In the genomic region with DNA sequence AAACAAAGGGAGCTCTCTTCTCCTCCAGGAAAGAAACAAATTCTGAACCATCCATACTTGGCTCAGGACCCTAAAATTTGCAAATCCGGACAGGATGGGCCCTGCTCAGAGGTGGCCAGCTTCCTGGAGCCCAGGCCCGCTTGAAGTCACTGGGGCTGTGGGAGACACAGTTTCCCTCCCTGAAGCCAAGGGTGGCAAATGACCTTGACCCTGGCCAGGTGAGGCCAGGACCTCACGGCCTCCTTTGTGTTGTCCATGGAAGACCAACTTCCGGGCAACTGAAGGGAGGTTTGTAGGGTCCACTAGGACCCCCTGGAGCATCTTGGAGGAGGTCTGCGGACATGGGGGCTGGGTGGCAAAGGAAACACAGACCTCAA, we compare ENCODE assay signal across 17 cellular contexts. TPM values are rescaled to one million over a fixed set of nuclear protein-coding genes. Genes with fewer than 3 reads are reported as not detected.
DNase-seq lines count a peak whose midpoint lies in the region; ATAC-seq and TF ChIP-seq lines count a peak whose summit lies in the region.
"Had no signal": no experiment of that assay in that cellular context is flagged by ENCODE, and none has a peak within 500 bp of the region (broad histone marks: within the 10 kb centered on the region; RNA-seq: fewer than 3 reads in every experiment).

No MANE protein-coding gene starts in this region.

- ATAC-seq in activated CD8-positive, alpha-beta T cell treated with anti-CD3 and anti-CD28 coated beads, Interleukin-2, amount 10 ng/mL, durations not matched to agents 7 days and 5 days: no peak
- ATAC-seq: HCT116, heart left ventricle had no signal

- TF ChIP-seq CTCF in suprapubic skin (IDR thresholded peaks at IDR 0.05) (no peak), Calu3 (IDR thresholded peaks at IDR 0.05; ENCODE audit: unreplicated experiment) (no peak)

- CTCF ChIA-PET in activated CD8-positive, alpha-beta T cell treated with anti-CD3 and anti-CD28 coated beads, Interleukin-2, amount 10 ng/mL, durations not matched to agents 7 days and 5 days (lab: Charles Lee): interaction anchor here (0.6 to 5.7 kb wide), 12 partner anchors 17 to 254 kb away, joined by 3 to 67 read pairs (median 10); a partner anchor contains a TSS
- CTCF ChIA-PET in Calu3 (lab: Charles Lee): interaction anchor here (0.6 to 1.1 kb wide), 2 partner anchors 20 to 254 kb away, joined by 3 to 4 read pairs; a partner anchor contains a TSS

- H3K4me1 ChIP-seq in suprapubic skin: peaks cover 78% of the 10 kb centered on the region

- H3K9me3 Mint-ChIP-seq in activated CD4-positive, alpha-beta T cell treated with anti-CD3 and anti-CD28 coated beads, Interleukin-2, amount 10 ng/mL, durations not matched to agents 24 days and 14 days: no peaks in the 10 kb centered on the region
- H3K9me3 Mint-ChIP-seq in activated CD8-positive, alpha-beta T cell treated with anti-CD3 and anti-CD28 coated beads, Interleukin-2, amount 10 ng/mL, durations not matched to agents 7 days and 5 days (ENCODE audit: insufficient read depth): no peaks in the 10 kb centered on the region
- H3K9me3 Mint-ChIP-seq in immature natural killer cell (no peaks in the 10 kb centered on the region), Calu3 (ENCODE audit: low read depth, unreplicated experiment) (no peaks in the 10 kb centered on the region)

- POLR2A ChIA-PET in activated CD8-positive, alpha-beta T cell treated with anti-CD3 and anti-CD28 coated beads, Interleukin-2, amount 10 ng/mL, durations not matched to agents 7 days and 5 days (lab: Charles Lee): interaction anchor here (1.2 to 1.4 kb wide), 2 partner anchors 35 to 254 kb away, joined by 4 read pairs; a partner anchor contains a TSS

- DNase-seq in activated CD4-positive, alpha-beta T cell treated with anti-CD3 and anti-CD28 coated beads, Interleukin-2, amount 10 ng/mL, durations not matched to agents 24 days and 14 days: no peak
- DNase-seq in activated CD4-positive, alpha-beta T cell treated with anti-CD3 and anti-CD28 coated beads for 4 hours: no peak
- no peak for DNase-seq in activated CD8-positive, alpha-beta T cell treated with anti-CD3 and anti-CD28 coated beads, Interleukin-2, amount 10 ng/mL, durations not matched to agents 7 days and 5 days
- DNase-seq in immature natural killer cell (no peak), suprapubic skin (ENCODE audit: low spot score in 2 of 2) (peak in 1 of 2 donors; percentile 65), posterior vena cava (ENCODE audit: low spot score) (no peak), DMS114 treated with DMSO at 0.1 percent for 48 hours (lab: John Stamatoyannopoulos, UW; ENCODE audit: unreplicated experiment) (no peak), Calu3 (no peak)
- DNase-seq: DMS153, NCI-H1417, NCI-H510A treated with DMSO at 0.1 percent for 48 hours had no signal

- no peak overlapping the region for H3K4me3 ChIP-seq in suprapubic skin
- H3K4me3 ChIP-seq: heart left ventricle, lung had no signal

- no peaks in the 10 kb centered on the region for H3K9me3 ChIP-seq in suprapubic skin
- H3K9me3 ChIP-seq: heart left ventricle, SJCRH30 had no signal

- WGBS in suprapubic skin: 75% methylated on average over 5 of the region's 5 CpGs

- H3K27ac ChIP-seq in suprapubic skin: peak overlapping the region; percentile 83

- peaks cover 34% of the 10 kb centered on the region for H3K4me1 Mint-ChIP-seq in activated CD4-positive, alpha-beta T cell treated with anti-CD3 and anti-CD28 coated beads, Interleukin-2, amount 10 ng/mL, durations not matched to agents 24 days and 14 days
- peaks cover 65% of the 10 kb centered on the region for H3K4me1 Mint-ChIP-seq in activated CD8-positive, alpha-beta T cell treated with anti-CD3 and anti-CD28 coated beads, Interleukin-2, amount 10 ng/mL, durations not matched to agents 7 days and 5 days (ENCODE audit: low read depth)
- H3K4me1 Mint-ChIP-seq in immature natural killer cell (peaks cover 59 to 66% of the 10 kb centered on the region in 2 donors), Calu3 (ENCODE audit: low read depth, unreplicated experiment) (no peaks in the 10 kb centered on the region)

- peak overlapping the region; percentile 89 for H3K27ac Mint-ChIP-seq in activated CD4-positive, alpha-beta T cell treated with anti-CD3 and anti-CD28 coated beads, Interleukin-2, amount 10 ng/mL, durations not matched to agents 24 days and 14 days
- peak overlapping the region; percentile 81 for H3K27ac Mint-ChIP-seq in activated CD8-positive, alpha-beta T cell treated with anti-CD3 and anti-CD28 coated beads, Interleukin-2, amount 10 ng/mL, durations not matched to agents 7 days and 5 days
- H3K27ac Mint-ChIP-seq in immature natural killer cell (peak overlapping the region; percentile 83 to 94 (median 88)), Calu3 (ENCODE audit: unreplicated experiment) (no peak overlapping the region)

- H3K36me3 ChIP-seq in suprapubic skin: no peaks in the 10 kb centered on the region
- H3K36me3 ChIP-seq: heart left ventricle, SJCRH30 had no signal

- H3K27me3 Mint-ChIP-seq in activated CD4-positive, alpha-beta T cell treated with anti-CD3 and anti-CD28 coated beads, Interleukin-2, amount 10 ng/mL, durations not matched to agents 24 days and 14 days: no peaks in the 10 kb centered on the region
- H3K27me3 Mint-ChIP-seq in activated CD8-positive, alpha-beta T cell treated with anti-CD3 and anti-CD28 coated beads, Interleukin-2, amount 10 ng/mL, durations not matched to agents 7 days and 5 days (ENCODE audit: low read depth): peaks cover 4% of the 10 kb centered on the region
- H3K27me3 Mint-ChIP-seq in immature natural killer cell (ENCODE audit: low read depth in 3 of 3): peaks cover 3 to 15% (median 12%) of the 10 kb centered on the region in 3 donors
- no peaks in the 10 kb centered on the region for H3K27me3 Mint-ChIP-seq in Calu3 (ENCODE audit: unreplicated experiment)

- TF ChIP-seq EP300 in suprapubic skin (IDR thresholded peaks at IDR 0.05): no peak

- no peaks in the 10 kb centered on the region for H3K27me3 ChIP-seq in suprapubic skin
- H3K27me3 ChIP-seq: heart left ventricle had no signal

- H3K36me3 Mint-ChIP-seq in activated CD4-positive, alpha-beta T cell treated with anti-CD3 and anti-CD28 coated beads, Interleukin-2, amount 10 ng/mL, durations not matched to agents 24 days and 14 days (ENCODE audit: low read depth): no peaks in the 10 kb centered on the region
- H3K36me3 Mint-ChIP-seq in activated CD8-positive, alpha-beta T cell treated with anti-CD3 and anti-CD28 coated beads, Interleukin-2, amount 10 ng/mL, durations not matched to agents 7 days and 5 days (ENCODE audit: low read depth): no peaks in the 10 kb centered on the region
- H3K36me3 Mint-ChIP-seq in immature natural killer cell: no peaks in the 10 kb centered on the region
- no peaks in the 10 kb centered on the region for H3K36me3 Mint-ChIP-seq in Calu3 (ENCODE audit: insufficient read depth, unreplicated experiment)

- intact Hi-C loops in activated CD4-positive, alpha-beta T cell treated with anti-CD3 and anti-CD28 coated beads, Interleukin-2, amount 10 ng/mL, durations not matched to agents 24 days and 14 days (cut with micrococcal nuclease): loop anchor here (5.0 to 10.0 kb wide), 2 partner anchors 175 to 592 kb away; a partner anchor contains a TSS
- intact Hi-C loops in posterior vena cava (cut with DNase I) (loop anchor here in 1 of 2 donors (5.0 to 10.0 kb wide), 3 partner anchors 190 to 462 kb away; a partner anchor contains a TSS), Calu3 (cut with micrococcal nuclease; ENCODE audit: unreplicated experiment) (no loop called here)

- H3K4me3 Mint-ChIP-seq in activated CD4-positive, alpha-beta T cell treated with anti-CD3 and anti-CD28 coated beads, Interleukin-2, amount 10 ng/mL, durations not matched to agents 24 days and 14 days: peak overlapping the region; percentile 70
- peak overlapping the region; percentile 48 for H3K4me3 Mint-ChIP-seq in activated CD8-positive, alpha-beta T cell treated with anti-CD3 and anti-CD28 coated beads, Interleukin-2, amount 10 ng/mL, durations not matched to agents 7 days and 5 days
- H3K4me3 Mint-ChIP-seq in immature natural killer cell (peak overlapping the region; percentile 73 to 85 (median 75)), Calu3 (ENCODE audit: low read depth, unreplicated experiment) (no peak overlapping the region)

- TF ChIP-seq POLR2A in suprapubic skin (IDR thresholded peaks at IDR 0.05): no peak

- BruUV-seq in Calu3 (replicated peaks; lab: Mats Ljungman, UMichigan): no TSS peak

RNA-seq across cellular contexts. Expression of a gene that starts 5.5 kb away (rescaled TPM):
- total RNA-seq in activated CD4-positive, alpha-beta T cell treated with anti-CD3 and anti-CD28 coated beads, Interleukin-2, amount 10 ng/mL, durations not matched to agents 24 days and 14 days: 1.4 and 1.9 TPM in 2 replicates
- total RNA-seq in activated CD8-positive, alpha-beta T cell treated with anti-CD3 and anti-CD28 coated beads, Interleukin-2, amount 10 ng/mL, durations not matched to agents 7 days and 5 days: under 1 TPM; 0.60 to 0.90 TPM
- not detected for polyA plus RNA-seq in immature natural killer cell
- total RNA-seq in suprapubic skin: not detected
- total RNA-seq in posterior vena cava: under 1 TPM in 1 of 2 donors, not detected in 1; 1.00 TPM
- total RNA-seq in Calu3 (2022): 1.2 TPM in 1 of 2 replicates, not detected in the other
- total RNA-seq: pulmonary artery endothelial cell had no signal
- polyA plus RNA-seq: adipose tissue had no signal

RNA-seq across cellular contexts. Expression of a gene that starts 23.5 kb away (rescaled TPM):
- total RNA-seq in activated CD4-positive, alpha-beta T cell treated with anti-CD3 and anti-CD28 coated beads, Interleukin-2, amount 10 ng/mL, durations not matched to agents 24 days and 14 days: 16.2 and 18.6 TPM in 2 replicates
- 1 to 10 TPM; 4.2 to 5.0 TPM for total RNA-seq in activated CD8-positive, alpha-beta T cell treated with anti-CD3 and anti-CD28 coated beads, Interleukin-2, amount 10 ng/mL, durations not matched to agents 7 days and 5 days
- polyA plus RNA-seq in immature natural killer cell: 10 to 100 TPM in 1 of 3 donors, 1 to 10 TPM in 2; 2.7 to 12.2 (median 6.9) TPM
- total RNA-seq in suprapubic skin (10 to 100 TPM in 2 of 4 donors, 1 to 10 TPM in 2; 7.6 to 23.0 (median 9.9) TPM), posterior vena cava (1 to 10 TPM; 1.2 to 2.0 TPM), Calu3 (2022) (1.0 and 1.5 TPM in 2 replicates)

RNA-seq across cellular contexts. Expression of a gene that starts 23.6 kb away (rescaled TPM):
- 38.5 and 39.4 TPM in 2 replicates for total RNA-seq in activated CD4-positive, alpha-beta T cell treated with anti-CD3 and anti-CD28 coated beads, Interleukin-2, amount 10 ng/mL, durations not matched to agents 24 days and 14 days
- total RNA-seq in activated CD8-positive, alpha-beta T cell treated with anti-CD3 and anti-CD28 coated beads, Interleukin-2, amount 10 ng/mL, durations not matched to agents 7 days and 5 days: 10 to 100 TPM; 27.8 to 28.9 TPM
- 10 to 100 TPM in 1 of 3 donors, 1 to 10 TPM in 2; 1.5 to 19.2 (median 5.8) TPM for polyA plus RNA-seq in immature natural killer cell
- total RNA-seq in suprapubic skin: 10 to 100 TPM; 48.0 to 94.9 (median 66.7) TPM
- total RNA-seq in posterior vena cava: 10 to 100 TPM; 16.8 to 22.6 TPM
- 37.2 and 41.7 TPM in 2 replicates for total RNA-seq in Calu3 (2022)

RNA-seq across cellular contexts. Expression of a gene that starts 55.8 kb away (rescaled TPM):
- not detected in 2 replicates for total RNA-seq in activated CD4-positive, alpha-beta T cell treated with anti-CD3 and anti-CD28 coated beads, Interleukin-2, amount 10 ng/mL, durations not matched to agents 24 days and 14 days
- 1 to 10 TPM in 1 of 2 experiments, under 1 TPM in 1; 0.11 to 1.3 TPM for total RNA-seq in activated CD8-positive, alpha-beta T cell treated with anti-CD3 and anti-CD28 coated beads, Interleukin-2, amount 10 ng/mL, durations not matched to agents 7 days and 5 days
- polyA plus RNA-seq in immature natural killer cell: not detected
- 10 to 100 TPM in 1 of 4 donors, 1 to 10 TPM in 3; 2.3 to 10.6 (median 5.7) TPM for total RNA-seq in suprapubic skin
- 1 to 10 TPM; 2.4 to 8.7 TPM for total RNA-seq in posterior vena cava
- not detected in 2 replicates for total RNA-seq in Calu3 (2022)
